Comparison of ENCODE assay signal across 8 cellular contexts in genomic region chr2:58427572-58428285, GRCh38.
A peak's percentile ranks its signal among the peaks of the same experiment; 100 is the strongest.
DNase-seq lines count a peak whose midpoint lies in the region; ATAC-seq and TF ChIP-seq lines count a peak whose summit lies in the region.

No MANE protein-coding gene starts in this region.

- H3K27ac ChIP-seq in PC-9, result no peak overlapping the region

- no peaks in the 10 kb centered on the region for H3K36me3 Mint-ChIP-seq in effector memory CD8-positive, alpha-beta T cell (ENCODE audit: insufficient read depth)

- H3F3A ChIP-seq in PC-9 (ENCODE audit: insufficient read depth, low read depth), result no peaks in the 10 kb centered on the region

- no peaks in the 10 kb centered on the region for H4K20me1 ChIP-seq in PC-9 (ENCODE audit: insufficient read depth)

- H3K4me1 ChIP-seq in PC-9 (replicated peaks; ENCODE audit: insufficient read depth), result peaks cover 12% of the 10 kb centered on the region

- H3K27ac Mint-ChIP-seq in effector memory CD8-positive, alpha-beta T cell, result no peak overlapping the region

- H3K4me1 Mint-ChIP-seq in effector memory CD8-positive, alpha-beta T cell (ENCODE audit: low read depth in 2 of 2), result peaks cover 0 to 6% of the 10 kb centered on the region in 2 donors

- H3K36me3 ChIP-seq in BJ (ENCODE audit: control insufficient read depth, insufficient read depth, low read length), result no peaks in the 10 kb centered on the region
- H3K36me3 ChIP-seq in PC-9 (ENCODE audit: low read depth), result no peaks in the 10 kb centered on the region

- no peaks in the 10 kb centered on the region for H3K79me2 ChIP-seq in PC-9 (ENCODE audit: low read depth)

- POLR2A ChIA-PET in BJ (lab: Charles Lee), result no interaction called here
- POLR2A ChIA-PET in PC-9 (lab: Charles Lee; ENCODE audit: unreplicated experiment), result no interaction called here

- no peaks in the 10 kb centered on the region for H3K9me3 ChIP-seq in PC-9 (ENCODE audit: insufficient read depth, low read depth)

- peak overlapping the region; percentile 86 for H2AFZ ChIP-seq in PC-9

- peaks cover 0 to 2% of the 10 kb centered on the region in 2 donors for H3K9me3 Mint-ChIP-seq in effector memory CD8-positive, alpha-beta T cell

- CTCF ChIA-PET in BJ (lab: Yijun Ruan, JAX) (interaction anchor here (0.7 kb wide), 1 partner anchor 12 kb away, joined by 3 read pairs; no protein-coding TSS in a partner anchor), PC-9 (lab: Charles Lee) (no interaction called here)

- H3K4me3 Mint-ChIP-seq in effector memory CD8-positive, alpha-beta T cell, result peak overlapping the region; percentile 3 to 44

- intact Hi-C loops in PC-9 (cut with micrococcal nuclease; ENCODE audit: unreplicated experiment), result no loop called here

- H3K4me3 ChIP-seq in BJ (ENCODE audit: low read depth, low read length) (peak overlapping the region; percentile 42), PC-9 (peak overlapping the region; percentile 63)

- H3K9me2 ChIP-seq in PC-9 (ENCODE audit: insufficient read depth), result no peaks in the 10 kb centered on the region

- BruUV-seq in PC-9 (replicated peaks; lab: Mats Ljungman, UMichigan), result no TSS peak

- peaks cover 11% of the 10 kb centered on the region for H3K27me3 ChIP-seq in BJ (ENCODE audit: control insufficient read depth, insufficient read depth, low read length)
- H3K27me3 ChIP-seq in PC-9 (ENCODE audit: insufficient read depth, low read depth), result no peaks in the 10 kb centered on the region

- TF ChIP-seq CTCF in BJ (IDR thresholded peaks at IDR 0.05; ENCODE audit: insufficient read depth, low read depth, low read length), result no peak
- TF ChIP-seq CTCF in PC-9 (conservative IDR thresholded peaks at IDR 0.05), result no peak

- peaks cover 36 to 51% of the 10 kb centered on the region in 2 donors for H3K27me3 Mint-ChIP-seq in effector memory CD8-positive, alpha-beta T cell

- ATAC-seq in GM19395 (IDR thresholded peaks at IDR 0.05; ENCODE audit: unreplicated experiment) (peak; percentile 17), GM21360 (IDR thresholded peaks at IDR 0.05; ENCODE audit: unreplicated experiment) (no peak)
- no peak for ATAC-seq in effector memory CD8-positive, alpha-beta T cell (replicated peaks)

- DNase-seq in BJ (ENCODE audit: low read depth) (no peak), PC-9 (peak in 1 of 2 experiments; percentile 29), mucosa of gallbladder (ENCODE audit: low spot score) (peak; percentile 20), activated gamma-delta T cell (lab: John Stamatoyannopoulos, UW) (no peak), SIG-M5 (lab: John Stamatoyannopoulos, UW) (no peak)
- no peak for DNase-seq in effector memory CD8-positive, alpha-beta T cell

- peak overlapping the region; percentile 96 for H3K4me2 ChIP-seq in PC-9
